ENCODE assay signal across 16 cellular contexts in the genomic region with DNA sequence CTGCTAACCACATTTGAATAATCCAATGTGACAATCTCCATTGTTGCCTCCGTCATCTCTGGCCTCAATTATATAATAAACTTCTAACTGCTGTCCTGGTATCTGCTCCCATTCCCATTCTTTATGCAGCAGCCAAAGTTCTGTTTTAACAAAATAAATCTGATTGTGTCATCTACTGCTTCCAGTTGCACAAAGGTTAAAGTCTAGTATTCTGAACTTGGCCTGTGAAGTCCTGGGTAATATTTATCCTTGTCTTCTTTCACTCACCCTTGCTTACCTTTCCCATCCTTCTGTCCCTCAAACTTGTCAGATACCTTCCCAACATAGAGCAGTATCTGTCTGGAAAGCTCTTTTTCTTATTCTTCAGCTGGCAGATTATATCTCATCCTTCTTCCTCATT. TPM values are rescaled to one million over a fixed set of nuclear protein-coding genes. Genes with fewer than 3 reads are reported as not detected.
DNase-seq lines count a peak whose midpoint lies in the region; ATAC-seq and TF ChIP-seq lines count a peak whose summit lies in the region.
"Had no signal": no experiment of that assay in that cellular context is flagged by ENCODE, and none has a peak within 500 bp of the region (broad histone marks: within the 10 kb centered on the region; RNA-seq: fewer than 3 reads in every experiment).

No MANE protein-coding gene starts in this region.

- no peak overlapping the region for H3K4me3 Mint-ChIP-seq in GM23338
- H3K4me3 Mint-ChIP-seq: CD14-positive monocyte; CD4-positive, alpha-beta memory T cell had no signal

- H3K9me3 ChIP-seq in right lobe of liver (no peaks in the 10 kb centered on the region), smooth muscle cell (replicated peaks; ENCODE audit: low read depth) (no peaks in the 10 kb centered on the region)
- H3K9me3 ChIP-seq: BLaER1 had no signal

- H3K27ac ChIP-seq in GM23338 (ENCODE audit: low read depth), result no peak overlapping the region
- H3K27ac ChIP-seq in right lobe of liver, result peak overlapping the region in 2 of 3 donors; percentile 38 to 61
- H3K27ac ChIP-seq in smooth muscle cell (ENCODE audit: low read depth), result peak overlapping the region; percentile 9
- H3K27ac ChIP-seq: BLaER1 had no signal

- 44% methylated on average over 1 of the region's 1 CpG for WGBS in right lobe of liver (ENCODE audit: insufficient coverage, low coverage, low lambda C conversion rate, missing lambda C conversion rate)
- 93% methylated on average over 1 of the region's 1 CpG for WGBS in smooth muscle cell (ENCODE audit: low lambda C conversion rate)

- H3K79me2 ChIP-seq in GM23338 (replicated peaks; ENCODE audit: insufficient read depth), result no peaks in the 10 kb centered on the region
- no peaks in the 10 kb centered on the region for H3K79me2 ChIP-seq in smooth muscle cell (ENCODE audit: low read depth)

- TF ChIP-seq POLR2A in right lobe of liver (IDR thresholded peaks at IDR 0.05), result no peak

- H3K9ac ChIP-seq in smooth muscle cell (ENCODE audit: low read depth), result no peak overlapping the region
- H3K9ac ChIP-seq: BLaER1 had no signal

- H3K9me2 ChIP-seq in GM23338 (ENCODE audit: insufficient read depth), result no peaks in the 10 kb centered on the region

- H3K27ac Mint-ChIP-seq in GM23338, result no peak overlapping the region
- H3K27ac Mint-ChIP-seq: CD4-positive, alpha-beta memory T cell had no signal

- H3K27me3 ChIP-seq in GM23338 (ENCODE audit: insufficient read depth) (no peaks in the 10 kb centered on the region), right lobe of liver (no peaks in the 10 kb centered on the region), smooth muscle cell (ENCODE audit: low read depth) (no peaks in the 10 kb centered on the region)
- H3K27me3 ChIP-seq: BLaER1 had no signal

- intact Hi-C loops in left colon (cut with DNase I, micrococcal nuclease), result no loop called here
- intact Hi-C loops in right lobe of liver (cut with DNase I), result no loop called here

- H3K9me3 Mint-ChIP-seq in GM23338, result no peaks in the 10 kb centered on the region

- DNase-seq in GM23338 (ENCODE audit: low spot score) (no peak), left colon (no peak), right lobe of liver (no peak), smooth muscle cell (lab: John Stamatoyannopoulos, UW; ENCODE audit: unreplicated experiment) (no peak)
- DNase-seq: 8988T; CD4-positive, alpha-beta memory T cell; DMS153; DMS79; GDM1; GOT3; H7 had no signal

- ATAC-seq in GM23338, result no peak
- ATAC-seq in left colon, result peak; percentile 83
- ATAC-seq in right lobe of liver, result peak; percentile 88 to 92 (median 90)
- ATAC-seq in HG03135 (IDR thresholded peaks at IDR 0.05; ENCODE audit: unreplicated experiment), result no peak
- no peak for ATAC-seq in GM21390 (IDR thresholded peaks at IDR 0.05; ENCODE audit: unreplicated experiment)
- ATAC-seq in GM19452 (IDR thresholded peaks at IDR 0.05; ENCODE audit: unreplicated experiment), result no peak

- TF ChIP-seq CTCF in GM23338 (conservative IDR thresholded peaks at IDR 0.05; ENCODE audit: low read depth in 2 of 2), result no peak
- TF ChIP-seq CTCF in right lobe of liver (IDR thresholded peaks at IDR 0.05), result no peak
- TF ChIP-seq CTCF in smooth muscle cell (IDR thresholded peaks at IDR 0.05; ENCODE audit: borderline replicate concordance, insufficient read depth, poor library complexity, severe bottlenecking), result no peak

- H3F3A ChIP-seq in GM23338 (replicated peaks; ENCODE audit: low read depth) (no peaks in the 10 kb centered on the region), smooth muscle cell (ENCODE audit: low read depth) (no peaks in the 10 kb centered on the region)

- peaks cover 12% of the 10 kb centered on the region; the same call in 1 of the 2 replicates for H3K4me1 ChIP-seq in GM23338 (ENCODE audit: insufficient read depth)
- peaks cover 0 to 29% (median 8%) of the 10 kb centered on the region in 4 donors for H3K4me1 ChIP-seq in right lobe of liver
- peaks cover 5% of the 10 kb centered on the region for H3K4me1 ChIP-seq in smooth muscle cell (ENCODE audit: low read depth)

- H3K4me3 ChIP-seq in GM23338 (no peak overlapping the region), right lobe of liver (no peak overlapping the region), smooth muscle cell (no peak overlapping the region)
- H3K4me3 ChIP-seq: BLaER1 had no signal

- H3K27me3 Mint-ChIP-seq in GM23338 (ENCODE audit: insufficient read depth, low read depth, poor library complexity), result peaks cover 1% of the 10 kb centered on the region

- H3K36me3 Mint-ChIP-seq in GM23338 (ENCODE audit: low read depth), result no peaks in the 10 kb centered on the region
- H3K36me3 Mint-ChIP-seq: CD14-positive monocyte; CD4-positive, alpha-beta memory T cell had no signal

- no peaks in the 10 kb centered on the region for H4K20me1 ChIP-seq in GM23338 (replicated peaks; ENCODE audit: insufficient read depth)
- no peaks in the 10 kb centered on the region for H4K20me1 ChIP-seq in smooth muscle cell (ENCODE audit: low read depth)
- H4K20me1 ChIP-seq: BLaER1 had no signal

- peaks cover 21% of the 10 kb centered on the region for H3K4me1 Mint-ChIP-seq in GM23338

- H3K4me2 ChIP-seq in GM23338 (peak overlapping the region; percentile 12; the same call in 1 of the 2 replicates), smooth muscle cell (no peak overlapping the region)

- H3K36me3 ChIP-seq in GM23338 (ENCODE audit: insufficient read depth) (no peaks in the 10 kb centered on the region), right lobe of liver (no peaks in the 10 kb centered on the region), smooth muscle cell (ENCODE audit: low read depth) (no peaks in the 10 kb centered on the region)
- H3K36me3 ChIP-seq: BLaER1 had no signal

- H2AFZ ChIP-seq in GM23338 (peak overlapping the region; percentile 24; the same call in 1 of the 2 replicates), smooth muscle cell (ENCODE audit: low read depth) (no peak overlapping the region)

TF ChIP-seq in GM23338, 12 proteins besides CTCF, POLR2A, EP300 and RAD21:
- no peak for TF ChIP-seq EZH2 (IDR thresholded peaks at IDR 0.05; ENCODE audit: low read depth, unreplicated experiment)
- TF ChIP-seq POLR2AphosphoS5 (IDR thresholded peaks at IDR 0.05; ENCODE audit: low read depth), result no peak
- TF ChIP-seq, protein P1, sequence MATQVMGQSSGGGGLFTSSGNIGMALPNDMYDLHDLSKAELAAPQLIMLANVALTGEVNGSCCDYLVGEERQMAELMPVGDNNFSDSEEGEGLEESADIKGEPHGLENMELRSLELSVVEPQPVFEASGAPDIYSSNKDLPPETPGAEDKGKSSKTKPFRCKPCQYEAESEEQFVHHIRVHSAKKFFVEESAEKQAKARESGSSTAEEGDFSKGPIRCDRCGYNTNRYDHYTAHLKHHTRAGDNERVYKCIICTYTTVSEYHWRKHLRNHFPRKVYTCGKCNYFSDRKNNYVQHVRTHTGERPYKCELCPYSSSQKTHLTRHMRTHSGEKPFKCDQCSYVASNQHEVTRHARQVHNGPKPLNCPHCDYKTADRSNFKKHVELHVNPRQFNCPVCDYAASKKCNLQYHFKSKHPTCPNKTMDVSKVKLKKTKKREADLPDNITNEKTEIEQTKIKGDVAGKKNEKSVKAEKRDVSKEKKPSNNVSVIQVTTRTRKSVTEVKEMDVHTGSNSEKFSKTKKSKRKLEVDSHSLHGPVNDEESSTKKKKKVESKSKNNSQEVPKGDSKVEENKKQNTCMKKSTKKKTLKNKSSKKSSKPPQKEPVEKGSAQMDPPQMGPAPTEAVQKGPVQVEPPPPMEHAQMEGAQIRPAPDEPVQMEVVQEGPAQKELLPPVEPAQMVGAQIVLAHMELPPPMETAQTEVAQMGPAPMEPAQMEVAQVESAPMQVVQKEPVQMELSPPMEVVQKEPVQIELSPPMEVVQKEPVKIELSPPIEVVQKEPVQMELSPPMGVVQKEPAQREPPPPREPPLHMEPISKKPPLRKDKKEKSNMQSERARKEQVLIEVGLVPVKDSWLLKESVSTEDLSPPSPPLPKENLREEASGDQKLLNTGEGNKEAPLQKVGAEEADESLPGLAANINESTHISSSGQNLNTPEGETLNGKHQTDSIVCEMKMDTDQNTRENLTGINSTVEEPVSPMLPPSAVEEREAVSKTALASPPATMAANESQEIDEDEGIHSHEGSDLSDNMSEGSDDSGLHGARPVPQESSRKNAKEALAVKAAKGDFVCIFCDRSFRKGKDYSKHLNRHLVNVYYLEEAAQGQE (IDR thresholded peaks at IDR 0.05; ENCODE audit: unreplicated experiment), result no peak
- TF ChIP-seq, protein P2, sequence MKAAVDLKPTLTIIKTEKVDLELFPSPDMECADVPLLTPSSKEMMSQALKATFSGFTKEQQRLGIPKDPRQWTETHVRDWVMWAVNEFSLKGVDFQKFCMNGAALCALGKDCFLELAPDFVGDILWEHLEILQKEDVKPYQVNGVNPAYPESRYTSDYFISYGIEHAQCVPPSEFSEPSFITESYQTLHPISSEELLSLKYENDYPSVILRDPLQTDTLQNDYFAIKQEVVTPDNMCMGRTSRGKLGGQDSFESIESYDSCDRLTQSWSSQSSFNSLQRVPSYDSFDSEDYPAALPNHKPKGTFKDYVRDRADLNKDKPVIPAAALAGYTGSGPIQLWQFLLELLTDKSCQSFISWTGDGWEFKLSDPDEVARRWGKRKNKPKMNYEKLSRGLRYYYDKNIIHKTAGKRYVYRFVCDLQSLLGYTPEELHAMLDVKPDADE (IDR thresholded peaks at IDR 0.05), result no peak
- TF ChIP-seq NANOG (IDR thresholded peaks at IDR 0.05; ENCODE audit: borderline replicate concordance), result no peak
- TF ChIP-seq CREB1 (CRISPR knock-in tag; IDR thresholded peaks at IDR 0.05; ENCODE audit: low read depth), result no peak

RNA-seq across cellular contexts. Expression of a gene that starts 19.3 kb away (rescaled TPM):
- 229 and 236 TPM in 2 replicates for total RNA-seq in GM23338 (2014; rRNA removed; shearing (Covaris generic))
- polyA plus RNA-seq in GM23338 (2016; fragmentation: Nextera tagmentation; extraction: Ambion mirVana) (403 and 408 TPM in 2 replicates), smooth muscle cell (225 and 241 TPM in 2 replicates)
- total RNA-seq in left colon (10 to 100 TPM; 74.4 to 75.6 TPM), right lobe of liver (10 to 100 TPM; 41.3 to 53.5 (median 43.0) TPM), smooth muscle cell (172 and 187 TPM in 2 replicates)

RNA-seq across cellular contexts. Expression of a gene that starts 48.3 kb away (rescaled TPM):
- 20.4 and 29.6 TPM in 2 replicates for total RNA-seq in GM23338 (2014; rRNA removed; shearing (Covaris generic))
- polyA plus RNA-seq in GM23338 (2016; fragmentation: Nextera tagmentation; extraction: Ambion mirVana) (23.8 and 27.3 TPM in 2 replicates), smooth muscle cell (23.3 and 29.4 TPM in 2 replicates)
- total RNA-seq in left colon (10 to 100 TPM; 72.1 to 74.9 TPM), right lobe of liver (10 to 100 TPM; 39.8 to 55.6 (median 49.1) TPM), smooth muscle cell (22.4 and 35.1 TPM in 2 replicates)

Comparison
In these comparisons a context has a peak if more than half of its experiments do, and no peak if none do; other contexts are left out.
1. ATAC-seq: peak in left colon (single experiment) and right lobe of liver (4 of 4); none in GM23338 (single experiment), HG03135 (single experiment), GM21390 (single experiment) and GM19452 (single experiment).